8 cellular contexts compared by ENCODE assay signal in the genomic region with DNA sequence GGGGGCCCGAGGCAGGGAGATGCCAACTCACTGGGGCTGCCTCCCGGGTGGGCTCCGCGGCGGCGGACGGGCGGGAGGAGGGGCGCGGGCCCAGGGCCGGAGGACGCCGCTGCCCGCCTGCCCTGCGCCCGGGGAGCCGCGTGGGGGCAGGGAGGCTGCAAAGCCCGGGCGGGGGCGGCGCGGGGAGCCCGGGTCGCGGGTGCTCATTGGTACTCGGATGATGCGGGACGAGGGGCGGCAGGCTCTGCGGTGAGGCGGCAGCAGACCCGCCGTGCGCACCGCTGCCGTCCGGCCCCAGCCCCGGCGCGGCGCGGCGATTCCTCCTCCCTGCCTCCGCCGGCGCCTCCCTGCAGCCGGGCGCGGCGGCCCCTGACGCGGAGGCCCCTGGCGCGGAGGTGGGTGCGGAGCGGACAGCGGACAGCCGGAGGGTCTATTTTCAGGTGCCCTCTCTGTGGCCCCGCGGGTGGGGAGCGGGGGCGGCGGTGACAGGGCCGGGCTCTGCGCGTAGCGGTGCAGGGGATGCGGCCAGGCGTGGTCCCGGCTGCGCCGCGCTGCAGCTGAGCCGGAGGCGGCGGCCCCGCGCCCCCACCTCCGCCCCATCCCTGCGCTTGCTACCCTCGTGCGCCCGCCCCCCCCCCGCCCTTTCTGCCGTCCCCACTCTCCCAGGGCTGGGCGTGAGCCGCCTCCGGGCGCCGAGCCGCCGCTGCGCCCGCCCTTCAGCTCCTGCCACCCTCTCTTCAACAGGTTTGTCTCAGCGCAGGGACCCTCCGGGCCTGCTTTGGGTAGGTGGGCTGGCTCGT. TPM values are rescaled to one million over a fixed set of nuclear protein-coding genes. Genes with fewer than 3 reads are reported as not detected.
DNase-seq lines count a peak whose midpoint lies in the region; ATAC-seq and TF ChIP-seq lines count a peak whose summit lies in the region.

No MANE protein-coding gene starts in this region.

- H3K36me3 ChIP-seq in SJSA1 (peaks cover 14% of the 10 kb centered on the region), stomach (no peaks in the 10 kb centered on the region)

- intact Hi-C loops in stomach (cut with DNase I; ENCODE audit: low total_unique reads) = no loop called here

- 0 to 1% (median 0%) methylated on average over 8 to 96 of the region's 98 CpGs for WGBS in stomach, 5 donors

- ATAC-seq in HG03432 (IDR thresholded peaks at IDR 0.05; ENCODE audit: unreplicated experiment) = peak; percentile 45

- H3K4me1 ChIP-seq in SJSA1 (replicated peaks) = peaks cover 20% of the 10 kb centered on the region
- peaks cover 4 to 54% (median 40%) of the 10 kb centered on the region in 4 donors for H3K4me1 ChIP-seq in stomach

- peak overlapping the region; percentile 97 for H3K4me3 ChIP-seq in SJSA1
- H3K4me3 ChIP-seq in choroid plexus epithelial cell (ENCODE audit: low read depth, low read length) = peak overlapping the region; percentile 69
- peak overlapping the region; percentile 87 to 99 (median 93) for H3K4me3 ChIP-seq in stomach

- peak; percentile 7 for DNase-seq in stimulated activated CD4-positive, alpha-beta T cell treated with anti-CD3 and anti-CD28 coated beads, Interleukin-12 subunit alpha, Interleukin-12 subunit beta, amount 100 ng/mL, for 4 hours
- DNase-seq in stimulated activated CD4-positive, alpha-beta T cell treated with anti-CD3 and anti-CD28 coated beads, Interleukin-4, amount 100 ng/mL, for 24 hours = no peak
- DNase-seq in SJSA1 (ENCODE audit: low read depth in 1 of 2, low spot score in 2 of 2) = peak; percentile 45 to 69
- no peak for DNase-seq in choroid plexus epithelial cell (ENCODE audit: low read depth)
- peak; percentile 78 for DNase-seq in left kidney (ENCODE audit: low read depth, low spot score)
- DNase-seq in stomach = no peak
- DNase-seq in COLO829 (ENCODE audit: low spot score) = no peak

- H3K27ac ChIP-seq in SJSA1 = peak overlapping the region; percentile 65
- H3K27ac ChIP-seq in stomach = peak overlapping the region; percentile 89 to 95 (median 94)

- TF ChIP-seq EP300 in stomach (IDR thresholded peaks at IDR 0.05) = no peak

- H3K9me3 ChIP-seq in SJSA1 (replicated peaks) (no peaks in the 10 kb centered on the region), stomach (no peaks in the 10 kb centered on the region)

- no peak for TF ChIP-seq POLR2A in stomach (IDR thresholded peaks at IDR 0.05)

- H3K27me3 ChIP-seq in SJSA1 (replicated peaks) (no peaks in the 10 kb centered on the region), stomach (peaks cover 0 to 28% (median 18%) of the 10 kb centered on the region in 3 donors)

- TF ChIP-seq CTCF in choroid plexus epithelial cell (conservative IDR thresholded peaks at IDR 0.05; ENCODE audit: low read depth, low read length) (no peak), stomach (IDR thresholded peaks at IDR 0.05) (no peak)

RNA-seq across cellular contexts. Expression of a gene that starts 0.6 kb away (rescaled TPM):
- total RNA-seq in SJSA1 (2014; rRNA removed; shearing (Covaris generic)) = 102 and 180 TPM in 2 replicates
- 100 to 1,000 TPM; 155 to 475 (median 267) TPM for total RNA-seq in stomach
- 10 to 100 TPM; 28.7 to 33.6 (median 29.6) TPM for polyA plus RNA-seq in stomach

Comparison
In these comparisons a context has a peak if more than half of its experiments do, and no peak if none do; other contexts are left out.
1. DNase-seq: peak in stimulated activated CD4-positive, alpha-beta T cell treated with anti-CD3 and anti-CD28 coated beads, Interleukin-12 subunit alpha, Interleukin-12 subunit beta, amount 100 ng/mL, for 4 hours (single experiment), SJSA1 (2 of 2) and left kidney (single experiment); none in stimulated activated CD4-positive, alpha-beta T cell treated with anti-CD3 and anti-CD28 coated beads, Interleukin-4, amount 100 ng/mL, for 24 hours (single experiment), choroid plexus epithelial cell (single experiment), stomach (single experiment) and COLO829 (single experiment).
2. Peak in every context shown above with its lines, with median percentiles within 50 percentile points of each other: H3K4me3 ChIP-seq.